1 cellular context compared by ENCODE assay signal in the genomic region with DNA sequence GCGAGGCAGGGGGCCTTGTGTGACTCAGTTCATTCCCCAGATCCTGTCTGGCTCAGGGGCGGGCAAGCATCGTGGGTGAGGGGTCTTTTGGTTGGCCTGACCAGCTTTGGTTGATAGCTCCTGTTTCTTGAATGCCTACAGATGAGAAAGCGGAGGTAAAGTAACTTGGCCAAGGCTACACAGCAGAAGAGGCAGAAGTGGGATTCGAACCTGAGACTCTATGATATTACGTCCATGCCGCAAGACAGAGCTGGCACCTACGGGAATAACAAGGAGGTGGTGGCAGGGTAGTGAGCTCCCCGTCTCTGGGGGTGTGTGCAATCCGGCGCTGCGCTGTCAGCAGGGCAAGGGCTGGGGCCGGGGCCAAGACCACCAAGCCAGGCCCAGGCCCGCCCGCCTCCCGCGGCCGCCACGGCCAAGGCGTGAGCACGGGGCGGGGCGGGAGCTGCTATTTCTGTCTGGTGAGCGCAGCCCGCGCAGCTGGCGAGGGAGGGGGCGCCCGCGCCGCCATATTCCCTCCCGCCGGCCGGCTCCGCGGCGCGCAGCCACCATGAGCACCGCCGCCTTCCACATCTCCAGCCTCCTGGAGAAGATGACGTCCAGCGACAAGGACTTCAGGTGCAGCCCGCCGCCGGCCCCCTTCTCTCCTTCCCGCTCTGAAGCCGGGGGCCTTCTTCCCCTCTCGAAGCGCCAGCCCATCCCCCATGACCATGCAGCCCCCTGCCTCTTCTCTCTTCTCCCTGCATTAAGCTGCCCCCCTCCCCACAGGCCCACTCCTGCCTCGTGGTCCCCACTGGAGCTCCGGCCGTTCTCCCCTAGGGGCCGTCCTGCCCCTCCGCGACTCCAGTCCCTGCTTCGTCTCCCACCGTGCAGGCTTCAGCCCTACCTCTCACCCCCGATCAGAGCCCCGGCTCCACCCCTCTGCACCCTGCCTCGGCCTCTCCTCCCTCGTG.
TF ChIP-seq lines count a peak whose summit lies in the region.

A gene (plus strand): TSS at position 510 of the 953 bp plus-strand sequence. CDS start 41 bp downstream, at position 551.

TF ChIP-seq in HEK293, 187 proteins besides CTCF, POLR2A, EP300 and RAD21 (continued from another document and continues in another):
- peak; percentile 85 for TF ChIP-seq ZBTB17 (tag by site-specific recombination; IDR thresholded peaks at IDR 0.05)
- no peak for TF ChIP-seq ZNF202 (tag by site-specific recombination; IDR thresholded peaks at IDR 0.05; ENCODE audit: borderline replicate concordance)
- TF ChIP-seq, protein P1, sequence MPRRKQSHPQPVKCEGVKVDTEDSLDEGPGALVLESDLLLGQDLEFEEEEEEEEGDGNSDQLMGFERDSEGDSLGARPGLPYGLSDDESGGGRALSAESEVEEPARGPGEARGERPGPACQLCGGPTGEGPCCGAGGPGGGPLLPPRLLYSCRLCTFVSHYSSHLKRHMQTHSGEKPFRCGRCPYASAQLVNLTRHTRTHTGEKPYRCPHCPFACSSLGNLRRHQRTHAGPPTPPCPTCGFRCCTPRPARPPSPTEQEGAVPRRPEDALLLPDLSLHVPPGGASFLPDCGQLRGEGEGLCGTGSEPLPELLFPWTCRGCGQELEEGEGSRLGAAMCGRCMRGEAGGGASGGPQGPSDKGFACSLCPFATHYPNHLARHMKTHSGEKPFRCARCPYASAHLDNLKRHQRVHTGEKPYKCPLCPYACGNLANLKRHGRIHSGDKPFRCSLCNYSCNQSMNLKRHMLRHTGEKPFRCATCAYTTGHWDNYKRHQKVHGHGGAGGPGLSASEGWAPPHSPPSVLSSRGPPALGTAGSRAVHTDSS (tag by site-specific recombination; IDR thresholded peaks at IDR 0.05): no peak
- TF ChIP-seq GLIS1 (tag by site-specific recombination; IDR thresholded peaks at IDR 0.05): peak; percentile 50
- TF ChIP-seq, protein P2, sequence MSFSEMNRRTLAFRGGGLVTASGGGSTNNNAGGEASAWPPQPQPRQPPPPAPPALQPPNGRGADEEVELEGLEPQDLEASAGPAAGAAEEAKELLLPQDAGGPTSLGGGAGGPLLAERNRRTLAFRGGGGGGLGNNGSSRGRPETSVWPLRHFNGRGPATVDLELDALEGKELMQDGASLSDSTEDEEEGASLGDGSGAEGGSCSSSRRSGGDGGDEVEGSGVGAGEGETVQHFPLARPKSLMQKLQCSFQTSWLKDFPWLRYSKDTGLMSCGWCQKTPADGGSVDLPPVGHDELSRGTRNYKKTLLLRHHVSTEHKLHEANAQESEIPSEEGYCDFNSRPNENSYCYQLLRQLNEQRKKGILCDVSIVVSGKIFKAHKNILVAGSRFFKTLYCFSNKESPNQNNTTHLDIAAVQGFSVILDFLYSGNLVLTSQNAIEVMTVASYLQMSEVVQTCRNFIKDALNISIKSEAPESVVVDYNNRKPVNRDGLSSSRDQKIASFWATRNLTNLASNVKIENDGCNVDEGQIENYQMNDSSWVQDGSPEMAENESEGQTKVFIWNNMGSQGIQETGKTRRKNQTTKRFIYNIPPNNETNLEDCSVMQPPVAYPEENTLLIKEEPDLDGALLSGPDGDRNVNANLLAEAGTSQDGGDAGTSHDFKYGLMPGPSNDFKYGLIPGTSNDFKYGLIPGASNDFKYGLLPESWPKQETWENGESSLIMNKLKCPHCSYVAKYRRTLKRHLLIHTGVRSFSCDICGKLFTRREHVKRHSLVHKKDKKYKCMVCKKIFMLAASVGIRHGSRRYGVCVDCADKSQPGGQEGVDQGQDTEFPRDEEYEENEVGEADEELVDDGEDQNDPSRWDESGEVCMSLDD (tag by site-specific recombination; IDR thresholded peaks at IDR 0.05): peak; percentile 71; the same call in 1 of the 2 replicates
- TF ChIP-seq ZNF830 (tag by site-specific recombination; IDR thresholded peaks at IDR 0.05; ENCODE audit: low read depth): no peak
- no peak for TF ChIP-seq HOXD13 (CRISPR knock-in tag; IDR thresholded peaks at IDR 0.05; ENCODE audit: borderline replicate concordance)
- 0 out of 2 replicates have a peak, but pooled peaks have one; percentile 8 for TF ChIP-seq ZNF223 (tag by site-specific recombination; IDR thresholded peaks at IDR 0.05)
- TF ChIP-seq, protein P3, sequence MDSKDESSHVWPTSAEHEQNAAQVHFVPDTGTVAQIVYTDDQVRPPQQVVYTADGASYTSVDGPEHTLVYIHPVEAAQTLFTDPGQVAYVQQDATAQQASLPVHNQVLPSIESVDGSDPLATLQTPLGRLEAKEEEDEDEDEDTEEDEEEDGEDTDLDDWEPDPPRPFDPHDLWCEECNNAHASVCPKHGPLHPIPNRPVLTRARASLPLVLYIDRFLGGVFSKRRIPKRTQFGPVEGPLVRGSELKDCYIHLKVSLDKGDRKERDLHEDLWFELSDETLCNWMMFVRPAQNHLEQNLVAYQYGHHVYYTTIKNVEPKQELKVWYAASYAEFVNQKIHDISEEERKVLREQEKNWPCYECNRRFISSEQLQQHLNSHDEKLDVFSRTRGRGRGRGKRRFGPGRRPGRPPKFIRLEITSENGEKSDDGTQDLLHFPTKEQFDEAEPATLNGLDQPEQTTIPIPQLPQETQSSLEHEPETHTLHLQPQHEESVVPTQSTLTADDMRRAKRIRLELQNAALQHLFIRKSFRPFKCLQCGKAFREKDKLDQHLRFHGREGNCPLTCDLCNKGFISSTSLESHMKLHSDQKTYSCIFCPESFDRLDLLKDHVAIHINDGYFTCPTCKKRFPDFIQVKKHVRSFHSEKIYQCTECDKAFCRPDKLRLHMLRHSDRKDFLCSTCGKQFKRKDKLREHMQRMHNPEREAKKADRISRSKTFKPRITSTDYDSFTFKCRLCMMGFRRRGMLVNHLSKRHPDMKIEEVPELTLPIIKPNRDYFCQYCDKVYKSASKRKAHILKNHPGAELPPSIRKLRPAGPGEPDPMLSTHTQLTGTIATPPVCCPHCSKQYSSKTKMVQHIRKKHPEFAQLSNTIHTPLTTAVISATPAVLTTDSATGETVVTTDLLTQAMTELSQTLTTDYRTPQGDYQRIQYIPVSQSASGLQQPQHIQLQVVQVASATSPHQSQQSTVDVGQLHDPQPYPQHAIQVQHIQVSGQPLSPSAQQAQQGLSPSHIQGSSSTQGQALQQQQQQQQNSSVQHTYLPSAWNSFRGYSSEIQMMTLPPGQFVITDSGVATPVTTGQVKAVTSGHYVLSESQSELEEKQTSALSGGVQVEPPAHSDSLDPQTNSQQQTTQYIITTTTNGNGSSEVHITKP (tag by site-specific recombination; IDR thresholded peaks at IDR 0.05): peak; percentile 27
- TF ChIP-seq, protein P4, sequence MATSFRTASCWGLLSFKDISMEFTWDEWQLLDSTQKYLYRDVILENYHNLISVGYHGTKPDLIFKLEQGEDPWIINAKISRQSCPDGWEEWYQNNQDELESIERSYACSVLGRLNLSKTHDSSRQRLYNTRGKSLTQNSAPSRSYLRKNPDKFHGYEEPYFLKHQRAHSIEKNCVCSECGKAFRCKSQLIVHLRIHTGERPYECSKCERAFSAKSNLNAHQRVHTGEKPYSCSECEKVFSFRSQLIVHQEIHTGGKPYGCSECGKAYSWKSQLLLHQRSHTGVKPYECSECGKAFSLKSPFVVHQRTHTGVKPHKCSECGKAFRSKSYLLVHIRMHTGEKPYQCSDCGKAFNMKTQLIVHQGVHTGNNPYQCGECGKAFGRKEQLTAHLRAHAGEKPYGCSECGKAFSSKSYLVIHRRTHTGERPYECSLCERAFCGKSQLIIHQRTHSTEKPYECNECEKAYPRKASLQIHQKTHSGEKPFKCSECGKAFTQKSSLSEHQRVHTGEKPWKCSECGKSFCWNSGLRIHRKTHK (tag by site-specific recombination; IDR thresholded peaks at IDR 0.05): no peak
- TF ChIP-seq, protein P5, sequence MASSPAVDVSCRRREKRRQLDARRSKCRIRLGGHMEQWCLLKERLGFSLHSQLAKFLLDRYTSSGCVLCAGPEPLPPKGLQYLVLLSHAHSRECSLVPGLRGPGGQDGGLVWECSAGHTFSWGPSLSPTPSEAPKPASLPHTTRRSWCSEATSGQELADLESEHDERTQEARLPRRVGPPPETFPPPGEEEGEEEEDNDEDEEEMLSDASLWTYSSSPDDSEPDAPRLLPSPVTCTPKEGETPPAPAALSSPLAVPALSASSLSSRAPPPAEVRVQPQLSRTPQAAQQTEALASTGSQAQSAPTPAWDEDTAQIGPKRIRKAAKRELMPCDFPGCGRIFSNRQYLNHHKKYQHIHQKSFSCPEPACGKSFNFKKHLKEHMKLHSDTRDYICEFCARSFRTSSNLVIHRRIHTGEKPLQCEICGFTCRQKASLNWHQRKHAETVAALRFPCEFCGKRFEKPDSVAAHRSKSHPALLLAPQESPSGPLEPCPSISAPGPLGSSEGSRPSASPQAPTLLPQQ (tag by site-specific recombination; IDR thresholded peaks at IDR 0.05): peak; percentile 71; the same call in 1 of the 2 replicates
- TF ChIP-seq ZNF354C (tag by site-specific recombination; IDR thresholded peaks at IDR 0.05; ENCODE audit: borderline replicate concordance, low read depth): no peak
- TF ChIP-seq SCRT1 (tag by site-specific recombination; IDR thresholded peaks at IDR 0.05; ENCODE audit: borderline replicate concordance): no peak
- no peak for TF ChIP-seq ZNF670 (tag by site-specific recombination; IDR thresholded peaks at IDR 0.05; ENCODE audit: low read depth)
- 0 out of 2 replicates have a peak, but pooled peaks have one; percentile 45 for TF ChIP-seq ZBTB21 (tag by site-specific recombination; IDR thresholded peaks at IDR 0.05)
- TF ChIP-seq ZNF341 (tag by site-specific recombination; IDR thresholded peaks at IDR 0.05; ENCODE audit: low read depth): peak; percentile 65
- TF ChIP-seq ZFP41 (tag by site-specific recombination; IDR thresholded peaks at IDR 0.05; ENCODE audit: borderline replicate concordance): no peak
- TF ChIP-seq, protein P6, sequence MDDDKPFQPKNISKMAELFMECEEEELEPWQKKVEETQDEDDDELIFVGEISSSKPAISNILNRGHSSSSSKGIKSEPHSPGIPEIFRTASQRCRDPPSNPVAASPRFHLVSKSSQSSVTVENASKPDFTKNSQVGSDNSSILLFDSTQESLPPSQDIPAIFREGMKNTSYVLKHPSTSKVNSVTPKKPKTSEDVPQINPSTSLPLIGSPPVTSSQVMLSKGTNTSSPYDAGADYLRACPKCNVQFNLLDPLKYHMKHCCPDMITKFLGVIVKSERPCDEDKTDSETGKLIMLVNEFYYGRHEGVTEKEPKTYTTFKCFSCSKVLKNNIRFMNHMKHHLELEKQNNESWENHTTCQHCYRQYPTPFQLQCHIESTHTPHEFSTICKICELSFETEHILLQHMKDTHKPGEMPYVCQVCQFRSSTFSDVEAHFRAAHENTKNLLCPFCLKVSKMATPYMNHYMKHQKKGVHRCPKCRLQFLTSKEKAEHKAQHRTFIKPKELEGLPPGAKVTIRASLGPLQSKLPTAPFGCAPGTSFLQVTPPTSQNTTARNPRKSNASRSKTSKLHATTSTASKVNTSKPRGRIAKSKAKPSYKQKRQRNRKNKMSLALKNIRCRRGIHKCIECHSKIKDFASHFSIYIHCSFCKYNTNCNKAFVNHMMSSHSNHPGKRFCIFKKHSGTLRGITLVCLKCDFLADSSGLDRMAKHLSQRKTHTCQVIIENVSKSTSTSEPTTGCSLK (tag by site-specific recombination; IDR thresholded peaks at IDR 0.05): no peak
- TF ChIP-seq, protein P7, sequence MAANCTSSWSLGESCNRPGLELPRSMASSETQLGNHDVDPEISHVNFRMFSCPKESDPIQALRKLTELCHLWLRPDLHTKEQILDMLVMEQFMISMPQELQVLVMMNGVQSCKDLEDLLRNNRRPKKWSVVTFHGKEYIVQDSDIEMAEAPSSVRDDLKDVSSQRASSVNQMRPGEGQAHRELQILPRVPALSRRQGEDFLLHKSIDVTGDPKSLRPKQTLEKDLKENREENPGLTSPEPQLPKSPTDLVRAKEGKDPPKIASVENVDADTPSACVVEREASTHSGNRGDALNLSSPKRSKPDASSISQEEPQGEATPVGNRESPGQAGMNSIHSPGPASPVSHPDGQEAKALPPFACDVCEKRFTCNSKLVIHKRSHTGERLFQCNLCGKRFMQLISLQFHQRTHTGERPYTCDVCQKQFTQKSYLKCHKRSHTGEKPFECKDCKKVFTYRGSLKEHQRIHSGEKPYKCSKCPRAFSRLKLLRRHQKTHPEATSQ (tag by site-specific recombination; IDR thresholded peaks at IDR 0.05): peak; percentile 79
- no peak for TF ChIP-seq ZNF112 (tag by site-specific recombination; IDR thresholded peaks at IDR 0.05)
- no peak for TF ChIP-seq ZNF585B (tag by site-specific recombination; IDR thresholded peaks at IDR 0.05)
- TF ChIP-seq ZNF510 (tag by site-specific recombination; IDR thresholded peaks at IDR 0.05; ENCODE audit: insufficient replicate concordance): no peak
- no peak for TF ChIP-seq ZNF133 (tag by site-specific recombination; IDR thresholded peaks at IDR 0.05)
- peak; percentile 68 for TF ChIP-seq YY2 (tag by site-specific recombination; IDR thresholded peaks at IDR 0.05)
- TF ChIP-seq ZSCAN23 (tag by site-specific recombination; IDR thresholded peaks at IDR 0.05): no peak
- TF ChIP-seq ZNF184 (tag by site-specific recombination; IDR thresholded peaks at IDR 0.05): peak; percentile 54; the same call in 1 of the 2 replicates
- TF ChIP-seq ZNF274 (IDR thresholded peaks at IDR 0.05; ENCODE audit: low read length): no peak
- no peak for TF ChIP-seq ZNF274 (tag by site-specific recombination; IDR thresholded peaks at IDR 0.05; ENCODE audit: borderline replicate concordance)
- TF ChIP-seq ZNF132 (tag by site-specific recombination; IDR thresholded peaks at IDR 0.05; ENCODE audit: borderline replicate concordance): no peak
- no peak for TF ChIP-seq ZNF416 (tag by site-specific recombination; IDR thresholded peaks at IDR 0.05)
- TF ChIP-seq ZEB2 (tag by site-specific recombination; IDR thresholded peaks at IDR 0.05): peak; percentile 56
- TF ChIP-seq WT1 (tag by site-specific recombination; IDR thresholded peaks at IDR 0.05): no peak; the same call in 1 of the 2 replicates
- no peak for TF ChIP-seq GLI2 (tag by site-specific recombination; IDR thresholded peaks at IDR 0.05; ENCODE audit: borderline replicate concordance, low read depth)
- 0 out of 2 replicates have a peak, but pooled peaks have one; percentile 46 for TF ChIP-seq ZNF76 (tag by site-specific recombination; IDR thresholded peaks at IDR 0.05; ENCODE audit: borderline replicate concordance, low read depth)
- TF ChIP-seq ZNF155 (tag by site-specific recombination; IDR thresholded peaks at IDR 0.05): no peak
- no peak for TF ChIP-seq ZNF747 (tag by site-specific recombination; IDR thresholded peaks at IDR 0.05)
- TF ChIP-seq ZNF701 (tag by site-specific recombination; IDR thresholded peaks at IDR 0.05): no peak
- TF ChIP-seq, protein P8, sequence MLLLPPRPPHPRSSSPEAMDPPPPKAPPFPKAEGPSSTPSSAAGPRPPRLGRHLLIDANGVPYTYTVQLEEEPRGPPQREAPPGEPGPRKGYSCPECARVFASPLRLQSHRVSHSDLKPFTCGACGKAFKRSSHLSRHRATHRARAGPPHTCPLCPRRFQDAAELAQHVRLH (tag by site-specific recombination; IDR thresholded peaks at IDR 0.05): peak; percentile 96
- TF ChIP-seq ZNF324 (tag by site-specific recombination; IDR thresholded peaks at IDR 0.05): peak; percentile 53; the same call in 1 of the 2 replicates
- no peak for TF ChIP-seq ZNF2 (tag by site-specific recombination; IDR thresholded peaks at IDR 0.05)
- no peak for TF ChIP-seq ZNF791 (tag by site-specific recombination; IDR thresholded peaks at IDR 0.05)
- no peak for TF ChIP-seq ZNF311 (tag by site-specific recombination; IDR thresholded peaks at IDR 0.05; ENCODE audit: borderline replicate concordance)
